ENCODE assay signal across 1 cellular context in genomic region chr2:55165567-55165966, GRCh38.
TF ChIP-seq lines count a peak whose summit lies in the region.

No MANE protein-coding gene starts in this region.

TF ChIP-seq in SK-N-SH, 30 proteins besides CTCF, POLR2A, EP300 and RAD21 (continued from another document):
- TF ChIP-seq PBX3 (IDR thresholded peaks at IDR 0.05) (0 out of 2 replicates have a peak, but pooled peaks have one; percentile 49), FOXJ3 (CRISPR knock-in tag; IDR thresholded peaks at IDR 0.05) (no peak), MXI1 (IDR thresholded peaks at IDR 0.05; ENCODE audit: low read depth, low read length) (no peak), NRF1 (IDR thresholded peaks at IDR 0.05; ENCODE audit: low read depth, low read length) (no peak), USF1 (IDR thresholded peaks at IDR 0.05; ENCODE audit: borderline replicate concordance, low read depth) (0 out of 2 replicates have a peak, but pooled peaks have one; percentile 39), SMC3 (IDR thresholded peaks at IDR 0.05; ENCODE audit: low read depth, low read length) (no peak; the same call in 1 of the 2 replicates), YY1 (IDR thresholded peaks at IDR 0.05; ENCODE audit: low read depth) (no peak), POLR2AphosphoS5 (IDR thresholded peaks at IDR 0.05; ENCODE audit: low read depth, low read length) (no peak), MEF2A (IDR thresholded peaks at IDR 0.05; ENCODE audit: borderline replicate concordance, low read depth) (no peak), ELF1 (IDR thresholded peaks at IDR 0.05) (0 out of 2 replicates have a peak, but pooled peaks have one; percentile 10), MAX (IDR thresholded peaks at IDR 0.05; ENCODE audit: low read depth) (0 out of 2 replicates have a peak, but pooled peaks have one; percentile 44), FOSL2 (IDR thresholded peaks at IDR 0.05; ENCODE audit: borderline replicate concordance, low read depth) (peak; percentile 90), JUND (IDR thresholded peaks at IDR 0.05) (peak; percentile 85), GATA2 (CRISPR knock-in tag; IDR thresholded peaks at IDR 0.05) (no peak), TCF12 (IDR thresholded peaks at IDR 0.05) (peak; percentile 60)
- TF ChIP-seq, protein P1, sequence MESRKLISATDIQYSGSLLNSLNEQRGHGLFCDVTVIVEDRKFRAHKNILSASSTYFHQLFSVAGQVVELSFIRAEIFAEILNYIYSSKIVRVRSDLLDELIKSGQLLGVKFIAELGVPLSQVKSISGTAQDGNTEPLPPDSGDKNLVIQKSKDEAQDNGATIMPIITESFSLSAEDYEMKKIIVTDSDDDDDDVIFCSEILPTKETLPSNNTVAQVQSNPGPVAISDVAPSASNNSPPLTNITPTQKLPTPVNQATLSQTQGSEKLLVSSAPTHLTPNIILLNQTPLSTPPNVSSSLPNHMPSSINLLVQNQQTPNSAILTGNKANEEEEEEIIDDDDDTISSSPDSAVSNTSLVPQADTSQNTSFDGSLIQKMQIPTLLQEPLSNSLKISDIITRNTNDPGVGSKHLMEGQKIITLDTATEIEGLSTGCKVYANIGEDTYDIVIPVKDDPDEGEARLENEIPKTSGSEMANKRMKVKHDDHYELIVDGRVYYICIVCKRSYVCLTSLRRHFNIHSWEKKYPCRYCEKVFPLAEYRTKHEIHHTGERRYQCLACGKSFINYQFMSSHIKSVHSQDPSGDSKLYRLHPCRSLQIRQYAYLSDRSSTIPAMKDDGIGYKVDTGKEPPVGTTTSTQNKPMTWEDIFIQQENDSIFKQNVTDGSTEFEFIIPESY (IDR thresholded peaks at IDR 0.05; ENCODE audit: borderline replicate concordance, low read depth): no peak
- TF ChIP-seq, protein P2, sequence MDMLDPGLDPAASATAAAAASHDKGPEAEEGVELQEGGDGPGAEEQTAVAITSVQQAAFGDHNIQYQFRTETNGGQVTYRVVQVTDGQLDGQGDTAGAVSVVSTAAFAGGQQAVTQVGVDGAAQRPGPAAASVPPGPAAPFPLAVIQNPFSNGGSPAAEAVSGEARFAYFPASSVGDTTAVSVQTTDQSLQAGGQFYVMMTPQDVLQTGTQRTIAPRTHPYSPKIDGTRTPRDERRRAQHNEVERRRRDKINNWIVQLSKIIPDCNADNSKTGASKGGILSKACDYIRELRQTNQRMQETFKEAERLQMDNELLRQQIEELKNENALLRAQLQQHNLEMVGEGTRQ (IDR thresholded peaks at IDR 0.05; ENCODE audit: borderline replicate concordance, low read depth, low read length): no peak
